ENCODE assay signal across 15 cellular contexts in the genomic region with DNA sequence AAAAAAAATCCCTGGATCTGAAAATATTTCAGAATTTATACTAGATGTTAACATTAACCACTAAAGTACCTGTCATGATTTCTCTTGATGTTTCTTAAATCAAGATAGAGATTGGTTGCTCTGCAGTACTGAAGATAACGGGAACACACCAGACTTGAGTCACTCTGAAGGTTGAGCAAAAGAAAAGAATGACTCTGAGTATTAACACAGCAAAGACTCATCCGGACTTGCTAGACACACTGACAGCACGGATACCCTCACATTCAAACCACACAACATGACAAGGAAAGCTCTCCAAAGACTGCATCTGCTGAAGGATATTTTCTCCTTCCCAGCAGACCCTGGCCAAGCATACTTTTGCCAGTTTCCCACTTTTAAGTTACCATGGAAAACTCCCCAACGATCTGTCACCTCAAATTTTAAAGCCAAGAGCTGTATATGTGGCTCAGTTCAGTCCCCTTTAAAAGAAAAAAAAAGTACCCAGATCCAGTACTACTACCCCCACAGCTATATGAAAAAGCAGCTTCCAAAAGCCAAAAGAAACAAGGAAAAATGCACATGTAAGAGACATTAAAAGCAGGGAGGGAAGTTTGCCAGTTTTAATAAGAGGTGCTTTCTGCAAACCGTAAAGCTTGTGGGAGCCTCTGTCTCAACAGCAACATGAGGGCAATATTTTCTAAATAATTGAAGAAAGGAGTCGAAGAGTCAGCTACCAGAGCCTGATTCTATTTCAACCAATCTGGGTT. TPM values are rescaled to one million over a fixed set of nuclear protein-coding genes. Genes with fewer than 3 reads are reported as not detected.
A peak's percentile ranks its signal among the peaks of the same experiment; 100 is the strongest.
DNase-seq lines count a peak whose midpoint lies in the region; ATAC-seq and TF ChIP-seq lines count a peak whose summit lies in the region.
"Had no signal": no experiment of that assay in that cellular context is flagged by ENCODE, and none has a peak within 500 bp of the region (broad histone marks: within the 10 kb centered on the region; RNA-seq: fewer than 3 reads in every experiment).

No MANE protein-coding gene starts in this region.

- no peak overlapping the region for H2AFZ ChIP-seq in GM23248

- no peaks in the 10 kb centered on the region for H3K9me2 ChIP-seq in GM23248 (ENCODE audit: insufficient read depth)

- peaks cover 47% of the 10 kb centered on the region for H3K4me1 Mint-ChIP-seq in nephron progenitor cell
- no peaks in the 10 kb centered on the region for H3K4me1 Mint-ChIP-seq in activated naive CD4-positive, alpha-beta T cell treated with anti-CD3 and anti-CD28 coated beads for 36 hours (ENCODE audit: low read depth)

- H3K4me2 ChIP-seq in GM23248 (ENCODE audit: unreplicated experiment), result no peak overlapping the region

- peak; percentile 22 for DNase-seq in GM23248
- peak; percentile 48 for DNase-seq in adipocyte (ENCODE audit: low read depth)
- DNase-seq in epithelial cell of prostate (ENCODE audit: low read depth, low spot score), result no peak
- DNase-seq in nephron progenitor cell, result no peak
- DNase-seq in activated naive CD4-positive, alpha-beta T cell treated with anti-CD3 and anti-CD28 coated beads for 36 hours, result no peak
- no peak for DNase-seq in Kasumi-1 (lab: John Stamatoyannopoulos, UW)
- no peak for DNase-seq in NCI-H1930 (lab: John Stamatoyannopoulos, UW)
- DNase-seq: CD4-positive, CD25-positive, alpha-beta regulatory T cell; DMS53; HFFc6; KG1; NCI-H1092; NCI-H82 had no signal

- no peak overlapping the region for H3K27ac ChIP-seq in GM23248
- peak overlapping the region; percentile 79 for H3K27ac ChIP-seq in epithelial cell of prostate

- H3K79me2 ChIP-seq in GM23248 (ENCODE audit: insufficient read depth), result peaks cover 35% of the 10 kb centered on the region

- peaks cover 13% of the 10 kb centered on the region for H3F3A ChIP-seq in GM23248 (ENCODE audit: insufficient read depth)

- intact Hi-C loops in activated naive CD4-positive, alpha-beta T cell treated with anti-CD3 and anti-CD28 coated beads for 36 hours (cut with micrococcal nuclease), result no loop called here

- H3K36me3 ChIP-seq in GM23248 (ENCODE audit: low read depth) (peaks cover 82% of the 10 kb centered on the region), adipocyte (ENCODE audit: control insufficient read depth, insufficient read depth, low read length, severe bottlenecking) (peaks cover 73% of the 10 kb centered on the region)

- H3K4me3 Mint-ChIP-seq in nephron progenitor cell, result no peak overlapping the region
- no peak overlapping the region for H3K4me3 Mint-ChIP-seq in activated naive CD4-positive, alpha-beta T cell treated with anti-CD3 and anti-CD28 coated beads for 36 hours
- H3K4me3 Mint-ChIP-seq: CD4-positive, CD25-positive, alpha-beta regulatory T cell; HFFc6 had no signal

- H3K4me3 ChIP-seq in GM23248 (no peak overlapping the region), adipocyte (ENCODE audit: low read length) (no peak overlapping the region)

- H3K9me3 Mint-ChIP-seq in nephron progenitor cell, result no peaks in the 10 kb centered on the region
- no peaks in the 10 kb centered on the region for H3K9me3 Mint-ChIP-seq in activated naive CD4-positive, alpha-beta T cell treated with anti-CD3 and anti-CD28 coated beads for 36 hours
- H3K9me3 Mint-ChIP-seq: CD4-positive, CD25-positive, alpha-beta regulatory T cell; HFFc6 had no signal

- H3K9me3 ChIP-seq in GM23248 (ENCODE audit: low read depth), result no peaks in the 10 kb centered on the region
- H3K9me3 ChIP-seq in adipocyte (ENCODE audit: control insufficient read depth, low read length), result no peaks in the 10 kb centered on the region

- ATAC-seq in GM21737 (IDR thresholded peaks at IDR 0.05; ENCODE audit: unreplicated experiment), result no peak
- ATAC-seq: Right ventricle myocardium inferior had no signal

- peaks cover 60% of the 10 kb centered on the region for H3K36me3 Mint-ChIP-seq in nephron progenitor cell (ENCODE audit: low read depth)
- peaks cover 16% of the 10 kb centered on the region for H3K36me3 Mint-ChIP-seq in activated naive CD4-positive, alpha-beta T cell treated with anti-CD3 and anti-CD28 coated beads for 36 hours (ENCODE audit: low read depth)

- in situ Hi-C loops in GM23248 (cut with MboI), result no loop called here

- H4K20me1 ChIP-seq in GM23248 (ENCODE audit: insufficient read depth), result no peaks in the 10 kb centered on the region

- no peaks in the 10 kb centered on the region for H3K27me3 Mint-ChIP-seq in nephron progenitor cell (ENCODE audit: low read depth, poor library complexity)
- H3K27me3 Mint-ChIP-seq in activated naive CD4-positive, alpha-beta T cell treated with anti-CD3 and anti-CD28 coated beads for 36 hours (ENCODE audit: low read depth), result no peaks in the 10 kb centered on the region
- H3K27me3 Mint-ChIP-seq: CD4-positive, CD25-positive, alpha-beta regulatory T cell had no signal

- H3K27ac Mint-ChIP-seq in nephron progenitor cell, result peak overlapping the region; percentile 92
- H3K27ac Mint-ChIP-seq in activated naive CD4-positive, alpha-beta T cell treated with anti-CD3 and anti-CD28 coated beads for 36 hours, result no peak overlapping the region
- H3K27ac Mint-ChIP-seq: HFFc6 had no signal

- TF ChIP-seq CTCF in nephron progenitor cell (IDR thresholded peaks at IDR 0.05), result no peak

- no peaks in the 10 kb centered on the region for H3K27me3 ChIP-seq in GM23248 (replicated peaks; ENCODE audit: insufficient read depth)
- no peaks in the 10 kb centered on the region for H3K27me3 ChIP-seq in adipocyte (replicated peaks; ENCODE audit: control insufficient read depth, insufficient read depth, low read length)

- H3K9ac ChIP-seq in GM23248 (no peak overlapping the region), adipocyte (ENCODE audit: low read length) (no peak overlapping the region)

- peaks cover 17% of the 10 kb centered on the region for H3K4me1 ChIP-seq in GM23248 (ENCODE audit: insufficient read depth)
- H3K4me1 ChIP-seq in adipocyte (ENCODE audit: control insufficient read depth, insufficient read depth, low read length), result peaks cover 32% of the 10 kb centered on the region

- WGBS in GM23248 (ENCODE audit: low coverage in 1 of 2, low lambda C conversion rate in 2 of 2, missing lambda C conversion rate in 2 of 2), 2 experiments, result 79 to 80% methylated on average over 6 of the region's 6 CpGs

- CTCF ChIA-PET in activated naive CD4-positive, alpha-beta T cell treated with anti-CD3 and anti-CD28 coated beads for 36 hours (lab: Charles Lee), result no interaction called here

RNA-seq across cellular contexts. Expression of gene EOGT, which starts 8.2 kb away (rescaled TPM):
- total RNA-seq in GM23248 (2014; rRNA removed; shearing (Covaris generic)), result 42.4 and 47.7 TPM in 2 replicates
- polyA plus RNA-seq in GM23248 (2016; fragmentation: Nextera tagmentation; extraction: Ambion mirVana), result 29.3 and 31.6 TPM in 2 replicates
- 1 to 10 TPM; 4.8 TPM for total RNA-seq in activated naive CD4-positive, alpha-beta T cell treated with anti-CD3 and anti-CD28 coated beads for 36 hours

RNA-seq across cellular contexts. Expression of gene TMF1, which starts 46.9 kb away (rescaled TPM):
- 27.0 and 35.2 TPM in 2 replicates for total RNA-seq in GM23248 (2014; rRNA removed; shearing (Covaris generic))
- polyA plus RNA-seq in GM23248 (2016; fragmentation: Nextera tagmentation; extraction: Ambion mirVana), result 36.9 and 41.4 TPM in 2 replicates
- total RNA-seq in activated naive CD4-positive, alpha-beta T cell treated with anti-CD3 and anti-CD28 coated beads for 36 hours, result 10 to 100 TPM; 23.3 to 25.2 TPM

Comparison
In these comparisons a context has a peak if more than half of its experiments do, and no peak if none do; other contexts are left out.
1. DNase-seq: peak in GM23248 (single experiment) and adipocyte (single experiment); none in epithelial cell of prostate (single experiment), nephron progenitor cell (single experiment), activated naive CD4-positive, alpha-beta T cell treated with anti-CD3 and anti-CD28 coated beads for 36 hours (single experiment), Kasumi-1 (0 of 2) and NCI-H1930 (0 of 2).